8 cellular contexts compared by ENCODE assay signal in genomic region chr6:28953039-28953872, GRCh38. TPM values are rescaled to one million over a fixed set of nuclear protein-coding genes. Genes with fewer than 3 reads are reported as not detected.
DNase-seq lines count a peak whose midpoint lies in the region; ATAC-seq and TF ChIP-seq lines count a peak whose summit lies in the region.

No MANE protein-coding gene starts in this region.

- H3K4me3 ChIP-seq in HFF-Myc (replicated peaks; ENCODE audit: low read depth, low read length): peak overlapping the region; percentile 59

- ATAC-seq in GM18858 (IDR thresholded peaks at IDR 0.05; ENCODE audit: unreplicated experiment): no peak

- TF ChIP-seq CTCF in HFF-Myc (IDR thresholded peaks at IDR 0.05; ENCODE audit: low read depth, low read length, missing control alignments): no peak

- peak; percentile 71 for DNase-seq in D341Med (ENCODE audit: low spot score)
- DNase-seq in HFF-Myc (ENCODE audit: extremely low read depth, low read depth): no peak
- DNase-seq in NCI-H2227 treated with DMSO at 0.1 percent for 48 hours (lab: John Stamatoyannopoulos, UW): peak; percentile 78
- DNase-seq in activated CD4-positive, alpha-beta T cell treated with anti-CD3 and anti-CD28 coated beads for 24 hours (ENCODE audit: low read depth in 2 of 2): peak; percentile 52 to 57
- DNase-seq in dermis blood vessel endothelial cell: peak; percentile 64
- peak; percentile 61 to 62 for DNase-seq in lung microvascular endothelial cell (ENCODE audit: low read depth in 2 of 2)
- peak; percentile 26 to 47 for DNase-seq in stimulated activated CD8-positive, alpha-beta memory T cell treated with anti-CD3 and anti-CD28 coated beads, Interleukin-2, amount 100 ng/mL, for 48 hours (ENCODE audit: low read depth in 2 of 2)

RNA-seq across cellular contexts. Expression of gene TRIM27, which starts 29.5 kb away (rescaled TPM):
- total RNA-seq in dermis blood vessel endothelial cell (72.9 and 83.0 TPM in 2 replicates), lung microvascular endothelial cell (40.8 and 58.5 TPM in 2 replicates)

RNA-seq across cellular contexts. Expression of gene ZNF311, which starts 51.9 kb away (rescaled TPM):
- 0.17 and 0.28 TPM in 2 replicates for total RNA-seq in dermis blood vessel endothelial cell
- under 0.01 and 0.22 TPM in 2 replicates for total RNA-seq in lung microvascular endothelial cell
